9 cellular contexts compared by ENCODE assay signal in the genomic region with DNA sequence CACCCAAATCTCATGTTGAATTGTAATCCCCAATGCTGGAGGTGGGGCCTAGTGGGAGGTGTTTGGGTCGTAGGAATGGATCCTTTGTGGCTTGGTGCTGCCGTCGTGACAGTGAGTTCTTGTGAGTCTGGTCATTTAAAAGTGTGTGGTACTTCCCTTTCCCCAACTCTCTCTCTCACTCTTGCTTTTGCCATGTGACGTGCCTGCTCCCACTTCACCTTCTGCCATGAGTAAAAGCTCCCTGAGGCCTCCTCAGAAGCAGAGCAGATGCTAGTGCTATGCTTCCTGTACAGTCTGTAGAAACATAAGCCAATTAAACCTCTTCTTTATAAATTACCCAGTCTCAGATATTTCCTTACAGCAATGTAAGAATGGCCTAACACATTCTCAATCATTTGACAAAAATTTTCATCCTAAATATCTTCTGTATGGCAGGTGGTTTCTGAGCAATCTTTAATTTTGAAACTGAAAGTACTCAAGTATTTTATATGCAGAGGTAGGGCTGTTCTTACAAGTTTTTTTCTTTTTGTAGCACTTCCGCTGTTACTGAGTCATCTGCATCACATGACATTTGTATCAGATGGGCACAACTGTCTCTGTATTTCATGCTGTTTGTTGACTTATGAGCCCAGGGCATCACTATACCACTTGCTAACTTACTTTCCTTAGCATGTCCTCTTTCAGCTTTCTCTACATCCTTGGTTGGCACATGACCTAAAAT. TPM values are rescaled to one million over a fixed set of nuclear protein-coding genes. Genes with fewer than 3 reads are reported as not detected.
DNase-seq lines count a peak whose midpoint lies in the region; ATAC-seq and TF ChIP-seq lines count a peak whose summit lies in the region.
"Had no signal": no experiment of that assay in that cellular context is flagged by ENCODE, and none has a peak within 500 bp of the region (broad histone marks: within the 10 kb centered on the region; RNA-seq: fewer than 3 reads in every experiment).

No MANE protein-coding gene starts in this region.

- intact Hi-C loops in mammary epithelial cell (cut with micrococcal nuclease), result no loop called here

- TF ChIP-seq CTCF in GM12865 (IDR thresholded peaks at IDR 0.05; ENCODE audit: insufficient read depth, low read depth, low read length, missing control alignments) (no peak), RWPE2 (IDR thresholded peaks at IDR 0.05; ENCODE audit: poor library complexity, severe bottlenecking) (no peak), mammary epithelial cell (conservative IDR thresholded peaks at IDR 0.05 in 1 of 2, IDR thresholded peaks at IDR 0.05 in 1 of 2; ENCODE audit: extremely low read depth in 1 of 2, insufficient read depth in 1 of 2, low read depth in 1 of 2, low read length in 2 of 2) (no peak)

- H3K27ac Mint-ChIP-seq in naive B cell, result peak overlapping the region; percentile 87 to 99 (median 94)

- DNase-seq in GM12865 (ENCODE audit: low read depth), result peak; percentile 72
- DNase-seq in RWPE2 (ENCODE audit: low spot score), result no peak
- peak; percentile 72 for DNase-seq in mammary epithelial cell
- peak; percentile 70 for DNase-seq in naive B cell
- DNase-seq in superior temporal gyrus (ENCODE audit: extremely low spot score), result no peak
- no peak for DNase-seq in NCI-H1105 treated with DMSO at 0.1 percent for 48 hours (lab: John Stamatoyannopoulos, UW)
- DNase-seq in epidermal melanocyte (ENCODE audit: insufficient read length, low spot score), result no peak

- H3K27ac ChIP-seq in RWPE2 (ENCODE audit: poor library complexity, severe bottlenecking) (peak overlapping the region; percentile 29), mammary epithelial cell (ENCODE audit: insufficient read depth, low read depth, low read length) (no peak overlapping the region)
- H3K27ac ChIP-seq: KMS-11 had no signal

- WGBS in mammary epithelial cell (ENCODE audit: low coverage, missing lambda C conversion rate), result 82% methylated on average over 5 of the region's 5 CpGs

- H3K36me3 Mint-ChIP-seq in naive B cell, result peaks cover 7 to 11% of the 10 kb centered on the region in 2 donors

- peak; percentile 79 for ATAC-seq in HG02642 (IDR thresholded peaks at IDR 0.05; ENCODE audit: poor library complexity, unreplicated experiment)
- peak; percentile 84 for ATAC-seq in RWPE2 (ENCODE audit: low read depth)
- ATAC-seq in naive B cell (ENCODE audit: low read depth in 2 of 2), result peak; percentile 91 to 93

- H3K9me3 Mint-ChIP-seq in naive B cell, result peaks cover 3 to 34% (median 20%) of the 10 kb centered on the region in 7 donors

- H3K27me3 ChIP-seq in RWPE2 (ENCODE audit: insufficient read depth, poor library complexity, severe bottlenecking) (no peaks in the 10 kb centered on the region), mammary epithelial cell (ENCODE audit: insufficient read depth, low read length) (no peaks in the 10 kb centered on the region)

- H3K36me3 ChIP-seq in RWPE2 (ENCODE audit: low read depth) (peaks cover 25% of the 10 kb centered on the region), mammary epithelial cell (ENCODE audit: insufficient read depth, low read length) (no peaks in the 10 kb centered on the region)

- in situ Hi-C loops in mammary epithelial cell (cut with MboI; ENCODE audit: low sequenced_read_pairs in 2 of 2), result no loop called here

- H3K79me2 ChIP-seq in mammary epithelial cell (ENCODE audit: insufficient read depth, low read length), result peaks cover 17% of the 10 kb centered on the region

- H3K27me3 Mint-ChIP-seq in naive B cell, result no peaks in the 10 kb centered on the region

- peaks cover 29 to 38% (median 31%) of the 10 kb centered on the region in 3 donors for H3K4me1 Mint-ChIP-seq in naive B cell

- no TSS peak for BruUV-seq in mammary epithelial cell (replicated peaks; lab: Mats Ljungman, UMichigan)

- peaks cover 8% of the 10 kb centered on the region for H3K4me1 ChIP-seq in RWPE2 (ENCODE audit: insufficient read depth, poor library complexity, severe bottlenecking)
- peaks cover 10% of the 10 kb centered on the region for H3K4me1 ChIP-seq in mammary epithelial cell (ENCODE audit: insufficient read depth, low read length)

- dilution Hi-C loops in mammary epithelial cell (cut with HindIII; ENCODE audit: low sequenced_read_pairs), result no loop called here

- H3K9ac ChIP-seq in mammary epithelial cell (ENCODE audit: insufficient read depth, low read length), result no peak overlapping the region
- H3K9ac ChIP-seq: KMS-11 had no signal

- H4K20me1 ChIP-seq in mammary epithelial cell (ENCODE audit: insufficient read depth, low read length), result no peaks in the 10 kb centered on the region

- H3K4me2 ChIP-seq in mammary epithelial cell (ENCODE audit: insufficient read depth, low read depth, low read length), result peak overlapping the region; percentile 58
- H3K4me2 ChIP-seq: KMS-11 had no signal

- H3K9me3 ChIP-seq in RWPE2 (ENCODE audit: severe bottlenecking) (no peaks in the 10 kb centered on the region), mammary epithelial cell (replicated peaks; ENCODE audit: insufficient read depth, low read length) (no peaks in the 10 kb centered on the region)

- H3K4me3 Mint-ChIP-seq in naive B cell, result peak overlapping the region; percentile 16 to 90 (median 58)

- H2AFZ ChIP-seq in mammary epithelial cell (ENCODE audit: low read depth, low read length), result peak overlapping the region; percentile 49

- CTCF ChIA-PET in mammary epithelial cell (lab: Charles Lee; ENCODE audit: low non-redundant PET), result interaction anchor here (0.6 kb wide), 1 partner anchor 8 kb away, joined by 11 read pairs; no protein-coding TSS in a partner anchor

- H3K4me3 ChIP-seq in GM12865 (ENCODE audit: low read depth, low read length), result no peak overlapping the region
- no peak overlapping the region for H3K4me3 ChIP-seq in RWPE2 (ENCODE audit: severe bottlenecking)
- peak overlapping the region in 1 of 3 experiments; percentile 10 for H3K4me3 ChIP-seq in mammary epithelial cell (replicated peaks in 1 of 3; ENCODE audit: insufficient read depth in 1 of 3, low read depth in 2 of 3, low read length in 3 of 3)

RNA-seq across cellular contexts. Expression of gene RPL39L, which starts 8.8 kb away (rescaled TPM):
- 10 to 100 TPM in 1 of 2 donors, 1 to 10 TPM in 1; 7.7 to 21.6 TPM for total RNA-seq in mammary epithelial cell
- polyA plus RNA-seq in mammary epithelial cell (19.4 TPM), naive B cell (ENCODE audit: low read depth in 6 of 6) (10 to 100 TPM in 5 of 6 donors, 1 to 10 TPM in 1; 3.3 to 12.6 (median 10.6) TPM)
- polyA minus RNA-seq in mammary epithelial cell, result 18.0 TPM

Comparison
In these comparisons a context has a peak if more than half of its experiments do, and no peak if none do; other contexts are left out.
1. DNase-seq: peak in GM12865 (single experiment), mammary epithelial cell (single experiment) and naive B cell (single experiment); none in RWPE2 (single experiment), superior temporal gyrus (single experiment), NCI-H1105 treated with DMSO at 0.1 percent for 48 hours (single experiment) and epidermal melanocyte (single experiment).
2. Peak in every context shown above with its lines, with median percentiles within 50 percentile points of each other: ATAC-seq.